6 cellular contexts compared by ENCODE assay signal in the genomic region with DNA sequence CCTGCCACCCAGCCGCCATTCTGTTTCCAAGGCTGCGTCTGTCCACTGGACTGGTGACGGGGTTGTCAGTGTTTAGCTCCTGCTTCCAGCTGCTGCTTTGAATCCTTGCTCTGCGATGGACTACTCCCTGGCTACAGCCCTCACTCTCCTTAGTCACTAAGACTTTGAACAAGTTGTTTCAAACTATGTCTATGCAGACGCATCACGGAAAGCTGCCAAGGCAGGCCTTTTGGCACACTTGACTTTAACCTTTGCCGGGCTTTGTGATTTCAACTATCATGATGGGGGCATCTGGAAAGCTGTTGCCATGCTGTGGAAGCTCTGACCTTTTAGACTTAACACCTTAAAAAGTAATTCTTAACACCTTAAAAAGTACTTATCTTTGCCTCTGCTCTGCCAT. TPM values are rescaled to one million over a fixed set of nuclear protein-coding genes. Genes with fewer than 3 reads are reported as not detected.
"Had no signal": no experiment of that assay in that cellular context is flagged by ENCODE, and none has a peak within 500 bp of the region (broad histone marks: within the 10 kb centered on the region; RNA-seq: fewer than 3 reads in every experiment).

No MANE protein-coding gene starts in this region.

- DNase-seq: H9, HCEC 1CT had no signal

- H3K4me1 Mint-ChIP-seq: GM23338, H9, IgD-negative memory B cell had no signal

- H3K4me3 Mint-ChIP-seq: GM23338, H9, IgD-negative memory B cell had no signal

- H3K4me2 ChIP-seq: GM23338 had no signal

- H3K36me3 Mint-ChIP-seq: IgD-negative memory B cell had no signal

- H3K27ac Mint-ChIP-seq: GM23338, IgD-negative memory B cell had no signal

- H2AFZ ChIP-seq: GM23338 had no signal

- H3K27ac ChIP-seq: HL-60 had no signal

- H3K27me3 Mint-ChIP-seq: IgD-negative memory B cell had no signal

- H3K9me3 Mint-ChIP-seq: GM23338, H9 had no signal

- H3K4me3 ChIP-seq: GM23338 had no signal

- ATAC-seq: GM23338, HepG2 had no signal

RNA-seq across cellular contexts. Expression of a gene that starts 54.4 kb away (rescaled TPM):
- polyA plus RNA-seq: IgD-negative memory B cell had no signal
